29 cellular contexts compared by ENCODE assay signal in the genomic region with DNA sequence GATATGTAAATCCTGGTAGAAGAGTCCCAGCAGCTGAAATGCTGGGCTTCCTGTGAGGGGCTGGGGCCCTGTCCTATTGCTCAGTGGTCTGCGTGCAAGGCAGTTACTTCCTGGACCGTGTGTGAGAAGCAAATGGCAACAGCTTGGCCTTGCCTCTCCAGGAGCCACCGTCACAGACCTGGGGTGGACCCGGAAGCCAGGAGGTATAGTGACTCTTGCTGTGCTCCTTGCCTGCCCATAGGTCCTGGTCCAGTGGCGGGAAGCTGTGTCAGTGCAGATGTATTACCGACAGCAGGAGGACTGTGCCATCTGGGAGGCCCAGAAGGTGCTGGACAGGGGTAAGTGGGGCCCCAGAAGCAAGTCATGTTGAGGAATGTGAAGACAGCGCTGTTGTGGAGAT. TPM values are rescaled to one million over a fixed set of nuclear protein-coding genes. Genes with fewer than 3 reads are reported as not detected.
A peak's percentile ranks its signal among the peaks of the same experiment; 100 is the strongest.
DNase-seq lines count a peak whose midpoint lies in the region; ATAC-seq and TF ChIP-seq lines count a peak whose summit lies in the region.
"Had no signal": no experiment of that assay in that cellular context is flagged by ENCODE, and none has a peak within 500 bp of the region (broad histone marks: within the 10 kb centered on the region; RNA-seq: fewer than 3 reads in every experiment).

No MANE protein-coding gene starts in this region.

- no peaks in the 10 kb centered on the region for H3K27me3 ChIP-seq in right atrium auricular region
- H3K27me3 ChIP-seq: BE2C had no signal

- no peaks in the 10 kb centered on the region for H3K9me3 Mint-ChIP-seq in neural crest cell
- H3K9me3 Mint-ChIP-seq in stimulated activated effector memory CD8-positive, alpha-beta T cell treated with anti-CD3 and anti-CD28 coated beads, Interleukin-12 subunit alpha, Interleukin-12 subunit beta, amount 100 ng/mL, for 72 hours: no peaks in the 10 kb centered on the region
- H3K9me3 Mint-ChIP-seq: CD14-positive monocyte; CD8-positive, alpha-beta memory T cell; GM23338; HFFc6; IgD-negative memory B cell had no signal

- CTCF ChIA-PET in RWPE1 (lab: Yijun Ruan, JAX): no interaction called here

- H3K27me3 Mint-ChIP-seq in neural crest cell (ENCODE audit: low read depth): no peaks in the 10 kb centered on the region
- H3K27me3 Mint-ChIP-seq: IgD-negative memory B cell had no signal

- H3K36me3 Mint-ChIP-seq in neural crest cell (ENCODE audit: low read depth): no peaks in the 10 kb centered on the region
- H3K36me3 Mint-ChIP-seq in stimulated activated effector memory CD8-positive, alpha-beta T cell treated with anti-CD3 and anti-CD28 coated beads, Interleukin-12 subunit alpha, Interleukin-12 subunit beta, amount 100 ng/mL, for 72 hours: peaks cover 97% of the 10 kb centered on the region

- peak; percentile 1 for DNase-seq in activated CD4-positive, alpha-beta T cell treated with anti-CD3 and anti-CD28 coated beads for 48 hours
- DNase-seq in activated CD4-positive, alpha-beta T cell treated with anti-CD3 and anti-CD28 coated beads, Interleukin-2, amount 50 U/mL, for 48 hours: no peak
- peak; percentile 66 for DNase-seq in cardiac septum (ENCODE audit: low spot score)
- DNase-seq in right atrium auricular region (ENCODE audit: low spot score): no peak
- no peak for DNase-seq in neural crest cell (ENCODE audit: low read depth, low spot score)
- no peak for DNase-seq in stimulated activated effector memory CD8-positive, alpha-beta T cell treated with anti-CD3 and anti-CD28 coated beads, Interleukin-12 subunit alpha, Interleukin-12 subunit beta, amount 100 ng/mL, for 72 hours (ENCODE audit: low spot score in 2 of 2)
- no peak for DNase-seq in RWPE1 (ENCODE audit: low spot score)
- DNase-seq in HuH-7 (ENCODE audit: low spot score): no peak
- DNase-seq: BE2C; CD8-positive, alpha-beta memory T cell; DMS 273 treated with DMSO at 0.1 percent for 48 hours; DMS79; EL; GDM1; HFFc6; MM.1S; NCI-H1694; NCI-H2029 treated with DMSO at 0.1 percent for 48 hours; NCI-H446 treated with DMSO at 0.1 percent for 48 hours; NCI-H526; RPMI8226; SHP77 treated with DMSO at 0.1 percent for 48 hours had no signal

- H3K9me3 ChIP-seq in right atrium auricular region: no peaks in the 10 kb centered on the region
- H3K9me3 ChIP-seq: BE2C, HAP-1 had no signal

- no peak for ATAC-seq in stimulated activated effector memory CD8-positive, alpha-beta T cell treated with anti-CD3 and anti-CD28 coated beads, Interleukin-12 subunit alpha, Interleukin-12 subunit beta, amount 100 ng/mL, for 72 hours
- ATAC-seq: GM12878, GM23338 had no signal

- no peak for TF ChIP-seq CTCF in right atrium auricular region (IDR thresholded peaks at IDR 0.05)
- no peak for TF ChIP-seq CTCF in neural crest cell (conservative IDR thresholded peaks at IDR 0.05)
- no peak for TF ChIP-seq CTCF in RWPE1 (conservative IDR thresholded peaks at IDR 0.05; ENCODE audit: low read depth)

- H3K27ac ChIP-seq in right atrium auricular region (no peak overlapping the region), RWPE1 (no peak overlapping the region)
- H3K27ac ChIP-seq: 22Rv1, KMS-11 had no signal

- no peak overlapping the region for H3K4me3 Mint-ChIP-seq in neural crest cell
- no peak overlapping the region for H3K4me3 Mint-ChIP-seq in stimulated activated effector memory CD8-positive, alpha-beta T cell treated with anti-CD3 and anti-CD28 coated beads, Interleukin-12 subunit alpha, Interleukin-12 subunit beta, amount 100 ng/mL, for 72 hours
- H3K4me3 Mint-ChIP-seq: CD14-positive monocyte; CD8-positive, alpha-beta memory T cell; GM23338; HFFc6; IgD-negative memory B cell had no signal

- no peaks in the 10 kb centered on the region for H3K36me3 ChIP-seq in right atrium auricular region

- H3K4me1 ChIP-seq in right atrium auricular region: no peaks in the 10 kb centered on the region
- H3K4me1 ChIP-seq: HAP-1 had no signal

- POLR2A ChIA-PET in RWPE1 (lab: Yijun Ruan, JAX; ENCODE audit: low non-redundant PET): no interaction called here

- intact Hi-C loops in cardiac septum (cut with DNase I): no loop called here

- peak overlapping the region; percentile 6 for H3K27ac Mint-ChIP-seq in neural crest cell (ENCODE audit: unreplicated experiment)
- peak overlapping the region; percentile 84 for H3K27ac Mint-ChIP-seq in stimulated activated effector memory CD8-positive, alpha-beta T cell treated with anti-CD3 and anti-CD28 coated beads, Interleukin-12 subunit alpha, Interleukin-12 subunit beta, amount 100 ng/mL, for 72 hours
- H3K27ac Mint-ChIP-seq: CD14-positive monocyte, GM23338, HFFc6 had no signal

- H3K4me1 Mint-ChIP-seq in neural crest cell: no peaks in the 10 kb centered on the region
- H3K4me1 Mint-ChIP-seq in stimulated activated effector memory CD8-positive, alpha-beta T cell treated with anti-CD3 and anti-CD28 coated beads, Interleukin-12 subunit alpha, Interleukin-12 subunit beta, amount 100 ng/mL, for 72 hours: no peaks in the 10 kb centered on the region
- H3K4me1 Mint-ChIP-seq: CD14-positive monocyte; CD8-positive, alpha-beta memory T cell; GM23338 had no signal

- H3K4me3 ChIP-seq in right atrium auricular region: no peak overlapping the region
- H3K4me3 ChIP-seq: GM12878, GM23338, HAP-1 had no signal

RNA-seq across cellular contexts. Expression of gene PISD, which starts 54.3 kb away (rescaled TPM):
- total RNA-seq in cardiac septum: 20.2 TPM
- 10 to 100 TPM; 14.8 to 27.3 TPM for total RNA-seq in right atrium auricular region
- 29.0 and 29.2 TPM in 2 replicates for total RNA-seq in neural crest cell

Comparison
In these comparisons a context has a peak if more than half of its experiments do, and no peak if none do; other contexts are left out.
1. DNase-seq: peak in activated CD4-positive, alpha-beta T cell treated with anti-CD3 and anti-CD28 coated beads for 48 hours (single experiment) and cardiac septum (single experiment); none in activated CD4-positive, alpha-beta T cell treated with anti-CD3 and anti-CD28 coated beads, Interleukin-2, amount 50 U/mL, for 48 hours (0 of 2), right atrium auricular region (single experiment), neural crest cell (single experiment), stimulated activated effector memory CD8-positive, alpha-beta T cell treated with anti-CD3 and anti-CD28 coated beads, Interleukin-12 subunit alpha, Interleukin-12 subunit beta, amount 100 ng/mL, for 72 hours (0 of 2), RWPE1 (single experiment) and HuH-7 (single experiment).